8 cellular contexts compared by ENCODE assay signal in genomic region chr20:38094373-38094775, GRCh38.
DNase-seq lines count a peak whose midpoint lies in the region; ATAC-seq, FAIRE-seq and TF ChIP-seq lines count a peak whose summit lies in the region.

No MANE protein-coding gene starts in this region.

- H3K27ac ChIP-seq in keratinocyte (ENCODE audit: control insufficient read depth, insufficient read depth, low read length): peak overlapping the region; percentile 22
- no peak overlapping the region for H3K27ac ChIP-seq in H9 (ENCODE audit: insufficient read length, low read depth, low read length)

- H3K79me1 ChIP-seq in H9 (ENCODE audit: insufficient read depth, low read depth, low read length, poor library complexity, severe bottlenecking): no peaks in the 10 kb centered on the region

- peak; percentile 25 for TF ChIP-seq POLR2A in GM15510 (IDR thresholded peaks at IDR 0.05; ENCODE audit: borderline replicate concordance, extremely low read depth, insufficient read length)

- H4K91ac ChIP-seq in H9 (ENCODE audit: insufficient read length, low read depth, low read length): no peak overlapping the region

- H4K8ac ChIP-seq in H9 (replicated peaks; ENCODE audit: insufficient read length, low read depth, low read length): no peak overlapping the region

- H3K27me3 Mint-ChIP-seq in activated T-cell treated with anti-CD3 and anti-CD28 coated beads, Interleukin-2, amount 50 U/mL, for 72 hours (ENCODE audit: low read depth): no peaks in the 10 kb centered on the region
- no peaks in the 10 kb centered on the region; the same call in 1 of the 2 replicates for H3K27me3 Mint-ChIP-seq in H9 (ENCODE audit: low read depth)

- no peak overlapping the region for H3K23ac ChIP-seq in H9 (ENCODE audit: insufficient read length, low read depth, low read length)

- H3K9me3 Mint-ChIP-seq in activated T-cell treated with anti-CD3 and anti-CD28 coated beads, Interleukin-2, amount 50 U/mL, for 72 hours: no peaks in the 10 kb centered on the region
- no peaks in the 10 kb centered on the region for H3K9me3 Mint-ChIP-seq in H9

- WGBS in H9 (ENCODE audit: extremely low coverage, insufficient read length, low lambda C conversion rate): no CpG with 5 or more reads among the region's 1 CpG

- H3K4ac ChIP-seq in H9 (ENCODE audit: low read depth, low read length): no peak overlapping the region

- DNase-seq in M059J (ENCODE audit: low read depth) (peak; percentile 94), keratinocyte (ENCODE audit: low read depth, low spot score) (no peak), urothelium cell line (ENCODE audit: low spot score) (peak; percentile 42), anterior cingulate cortex (lab: John Stamatoyannopoulos, UW) (no peak), H9 (no peak)
- peak; percentile 42 to 53 for DNase-seq in activated T-cell treated with anti-CD3 and anti-CD28 coated beads, Interleukin-2, amount 50 U/mL, for 72 hours

- H3K27me3 ChIP-seq in keratinocyte (ENCODE audit: control insufficient read depth, extremely low read depth, insufficient read depth, low read length) (no peaks in the 10 kb centered on the region), H9 (ENCODE audit: insufficient read depth, low read length) (no peaks in the 10 kb centered on the region)

- H3K18ac ChIP-seq in H9 (ENCODE audit: insufficient read length, low read depth, low read length): no peak overlapping the region

- peak; percentile 69 for ATAC-seq in GM21723 (IDR thresholded peaks at IDR 0.05; ENCODE audit: unreplicated experiment)
- ATAC-seq in activated T-cell treated with anti-CD3 and anti-CD28 coated beads, Interleukin-2, amount 50 U/mL, for 72 hours (replicated peaks in 1 of 2): peak; percentile 88 to 94

- H2AFZ ChIP-seq in keratinocyte (ENCODE audit: control insufficient read depth, low read length) (no peak overlapping the region), H9 (ENCODE audit: low read length) (no peak overlapping the region)

- H3K9me1 ChIP-seq in keratinocyte (ENCODE audit: control insufficient read depth, extremely low read depth, insufficient read depth, low read length): no peaks in the 10 kb centered on the region

- peak overlapping the region; percentile 94 for H3K27ac Mint-ChIP-seq in activated T-cell treated with anti-CD3 and anti-CD28 coated beads, Interleukin-2, amount 50 U/mL, for 72 hours
- H3K27ac Mint-ChIP-seq in H9: no peak overlapping the region

- FAIRE-seq in keratinocyte (lab: Jason Lieb, UNC) (no peak), urothelium cell line (lab: Jason Lieb, UNC) (no peak)

- H2BK15ac ChIP-seq in H9 (ENCODE audit: low read depth, low read length): no peak overlapping the region

- H3K56ac ChIP-seq in H9 (ENCODE audit: insufficient read length, low read depth, low read length): no peak overlapping the region

- H3K4me2 ChIP-seq in keratinocyte (ENCODE audit: control insufficient read depth, extremely low read depth, insufficient read depth, low read depth, low read length) (no peak overlapping the region), H9 (ENCODE audit: insufficient read depth, insufficient read length, low read length) (no peak overlapping the region)

- no peaks in the 10 kb centered on the region for H3K79me2 ChIP-seq in keratinocyte (ENCODE audit: control insufficient read depth, insufficient read depth, low read length)
- H3K79me2 ChIP-seq in H9 (ENCODE audit: insufficient read depth, low read length): no peaks in the 10 kb centered on the region

- H3K9ac ChIP-seq in keratinocyte (ENCODE audit: control insufficient read depth, extremely low read depth, insufficient read depth, low read length) (no peak overlapping the region), H9 (ENCODE audit: extremely low read depth, insufficient read length, low read length) (no peak overlapping the region)

- no peak overlapping the region for H2AK5ac ChIP-seq in H9 (ENCODE audit: insufficient read length, low read length)

- no peak overlapping the region for H4K5ac ChIP-seq in H9 (ENCODE audit: insufficient read length, low read depth, low read length)

- H3K23me2 ChIP-seq in H9 (ENCODE audit: insufficient read length, low read depth, low read length, poor library complexity, severe bottlenecking): no peaks in the 10 kb centered on the region

- H3T11ph ChIP-seq in H9 (ENCODE audit: low read length): no peak overlapping the region

- H3K36me3 ChIP-seq in keratinocyte (ENCODE audit: control insufficient read depth in 2 of 2, extremely low read depth in 1 of 2, insufficient read depth in 2 of 2, low read length in 2 of 2): peaks cover 11 to 26% of the 10 kb centered on the region in 2 experiments

- H4K20me1 ChIP-seq in keratinocyte (ENCODE audit: control insufficient read depth, extremely low read depth, insufficient read depth, low read length) (no peaks in the 10 kb centered on the region), H9 (ENCODE audit: control insufficient read depth, insufficient read depth, insufficient read length) (no peaks in the 10 kb centered on the region)

- no peaks in the 10 kb centered on the region for H3K9me3 ChIP-seq in keratinocyte (ENCODE audit: control insufficient read depth, low read depth, low read length)
- no peaks in the 10 kb centered on the region for H3K9me3 ChIP-seq in H9 (ENCODE audit: control insufficient read depth, low read depth, low read length)

- no peak overlapping the region for H2BK120ac ChIP-seq in H9 (ENCODE audit: low read depth, low read length, poor library complexity, severe bottlenecking)

- TF ChIP-seq CTCF in keratinocyte (optimal IDR thresholded peaks at IDR 0.05 in 1 of 3, IDR thresholded peaks at IDR 0.05 in 1 of 3, conservative IDR thresholded peaks at IDR 0.05 in 1 of 3; ENCODE audit: extremely low read depth in 1 of 3, insufficient read depth in 2 of 3, low read length in 3 of 3) (no peak), H9 (conservative IDR thresholded peaks at IDR 0.05) (no peak)

- no peak overlapping the region for H2BK12ac ChIP-seq in H9 (ENCODE audit: insufficient read length, low read depth, low read length)

- H3K4me1 ChIP-seq in keratinocyte (ENCODE audit: control insufficient read depth, extremely low read depth, insufficient read depth, low read length) (peaks cover 12% of the 10 kb centered on the region), H9 (ENCODE audit: insufficient read depth, low read length) (no peaks in the 10 kb centered on the region)

- dilution Hi-C loops in keratinocyte (cut with MboI; ENCODE audit: extremely low pct_ligation_motif_present, low sequenced_read_pairs): no loop called here

- H3K14ac ChIP-seq in H9 (ENCODE audit: insufficient read depth, low read length): no peak overlapping the region

- H3K4me3 Mint-ChIP-seq in activated T-cell treated with anti-CD3 and anti-CD28 coated beads, Interleukin-2, amount 50 U/mL, for 72 hours: peak overlapping the region in 1 of 2 donors; percentile 56
- no peak overlapping the region for H3K4me3 Mint-ChIP-seq in H9

- no peak overlapping the region for H2BK20ac ChIP-seq in H9 (ENCODE audit: low read depth, low read length, poor library complexity, severe bottlenecking)

- peaks cover 37% of the 10 kb centered on the region for H3K4me1 Mint-ChIP-seq in activated T-cell treated with anti-CD3 and anti-CD28 coated beads, Interleukin-2, amount 50 U/mL, for 72 hours (ENCODE audit: low read depth)
- peaks cover 3 to 6% of the 10 kb centered on the region in 2 experiments; a peak in 3 of 4 replicates for H3K4me1 Mint-ChIP-seq in H9

- H3K36me3 Mint-ChIP-seq in activated T-cell treated with anti-CD3 and anti-CD28 coated beads, Interleukin-2, amount 50 U/mL, for 72 hours (ENCODE audit: insufficient read depth in 2 of 2): peaks cover 0 to 8% of the 10 kb centered on the region in 2 donors
- H3K36me3 Mint-ChIP-seq in H9 (ENCODE audit: insufficient read depth in 1 of 3, low read depth in 3 of 3): peaks cover 1 to 21% (median 14%) of the 10 kb centered on the region in 3 experiments; a peak in 6 of 7 replicates

- no peak overlapping the region for H3K4me3 ChIP-seq in keratinocyte (ENCODE audit: control insufficient read depth in 2 of 3, extremely low read depth in 1 of 3, insufficient read depth in 2 of 3, low read depth in 1 of 3, low read length in 3 of 3)

- no peak overlapping the region for H2BK5ac ChIP-seq in H9 (ENCODE audit: insufficient read length, low read length)

Comparison
In these comparisons a context has a peak if more than half of its experiments do, and no peak if none do; other contexts are left out.
1. DNase-seq: peak in M059J (single experiment), activated T-cell treated with anti-CD3 and anti-CD28 coated beads, Interleukin-2, amount 50 U/mL, for 72 hours (2 of 2) and urothelium cell line (single experiment); none in keratinocyte (single experiment), anterior cingulate cortex (0 of 58) and H9 (single experiment).